ENCODE assay signal across 19 cellular contexts in genomic region chr10:129993621-129994020, GRCh38. TPM values are rescaled to one million over a fixed set of nuclear protein-coding genes. Genes with fewer than 3 reads are reported as not detected.
DNase-seq lines count a peak whose midpoint lies in the region; ATAC-seq and TF ChIP-seq lines count a peak whose summit lies in the region.
"Had no signal": no experiment of that assay in that cellular context is flagged by ENCODE, and none has a peak within 500 bp of the region (broad histone marks: within the 10 kb centered on the region; RNA-seq: fewer than 3 reads in every experiment).

No MANE protein-coding gene starts in this region.

- no peak for ATAC-seq in GM21423 (IDR thresholded peaks at IDR 0.05; ENCODE audit: unreplicated experiment)
- ATAC-seq: stimulated activated effector memory CD8-positive, alpha-beta T cell treated with anti-CD3 and anti-CD28 coated beads, Interleukin-12 subunit alpha, Interleukin-12 subunit beta, amount 100 ng/mL, for 72 hours had no signal

- H2AFZ ChIP-seq in neuronal stem cell (ENCODE audit: low read length): no peak overlapping the region

- no peak overlapping the region for H2AK5ac ChIP-seq in neuronal stem cell (ENCODE audit: low read depth, low read length)

- no peak overlapping the region for H3K18ac ChIP-seq in neuronal stem cell (ENCODE audit: low read length)

- no peaks in the 10 kb centered on the region for H3K36me3 ChIP-seq in neuronal stem cell (replicated peaks in 1 of 2; ENCODE audit: control insufficient read depth in 2 of 2, insufficient read depth in 2 of 2, low read length in 2 of 2)
- H3K36me3 ChIP-seq: cardiac muscle cell, esophagus muscularis mucosa, transverse colon had no signal

- H3K4me2 ChIP-seq in neuronal stem cell (ENCODE audit: insufficient read depth, low read length, poor library complexity, severe bottlenecking): no peak overlapping the region

- H3K4ac ChIP-seq in neuronal stem cell (ENCODE audit: low read length): no peak overlapping the region

- no peak overlapping the region for H2BK15ac ChIP-seq in neuronal stem cell (ENCODE audit: low read length)

- H4K8ac ChIP-seq in neuronal stem cell (ENCODE audit: low read depth, low read length): no peak overlapping the region

- H3K23ac ChIP-seq in neuronal stem cell (ENCODE audit: low read depth, low read length, poor library complexity): no peak overlapping the region

- H2BK5ac ChIP-seq in neuronal stem cell (ENCODE audit: low read length): no peak overlapping the region

- TF ChIP-seq CTCF in epithelial cell of esophagus (IDR thresholded peaks at IDR 0.05; ENCODE audit: insufficient read depth, low read depth, low read length, missing control alignments): no peak

- H3K27me3 ChIP-seq in neuronal stem cell (ENCODE audit: control insufficient read depth in 3 of 3, insufficient read depth in 3 of 3, low read depth in 1 of 3, low read length in 3 of 3): no peaks in the 10 kb centered on the region
- H3K27me3 ChIP-seq: transverse colon had no signal

- H3K4me1 ChIP-seq in neuronal stem cell (ENCODE audit: control insufficient read depth in 2 of 2, insufficient read depth in 1 of 2, low read depth in 1 of 2, low read length in 2 of 2): peaks cover 0 to 2% of the 10 kb centered on the region in 2 donors
- H3K4me1 ChIP-seq: esophagus muscularis mucosa, transverse colon had no signal

- no peaks in the 10 kb centered on the region for H3K9me3 ChIP-seq in neuronal stem cell (replicated peaks in 1 of 2; ENCODE audit: control insufficient read depth in 2 of 2, insufficient read depth in 1 of 2, low read depth in 1 of 2, low read length in 2 of 2)
- H3K9me3 ChIP-seq: transverse colon had no signal

- H2BK120ac ChIP-seq in neuronal stem cell (ENCODE audit: low read depth, low read length): peak overlapping the region; percentile 42

- H4K91ac ChIP-seq in neuronal stem cell (ENCODE audit: low read depth, low read length, poor library complexity): no peak overlapping the region

- no CpG with 5 or more reads among the region's 1 CpG for WGBS in neuronal stem cell (ENCODE audit: extremely low coverage in 2 of 2, insufficient read length in 2 of 2, insufficient replicate concordance in 1 of 2), 2 donors

- no peak overlapping the region for H2BK12ac ChIP-seq in neuronal stem cell (ENCODE audit: low read length)

- H3K14ac ChIP-seq in neuronal stem cell (ENCODE audit: low read length): no peak overlapping the region

- H3K4me3 ChIP-seq in epithelial cell of esophagus (ENCODE audit: low read length) (no peak overlapping the region), neuronal stem cell (ENCODE audit: low read length in 2 of 2) (no peak overlapping the region)
- H3K4me3 ChIP-seq: cardiac muscle cell, esophagus muscularis mucosa, transverse colon had no signal

- no peaks in the 10 kb centered on the region for H3K79me1 ChIP-seq in neuronal stem cell (ENCODE audit: low read depth, low read length)

- DNase-seq in Daoy (ENCODE audit: low read depth): peak; percentile 60
- DNase-seq in LHCN-M2 (ENCODE audit: low read depth): peak; percentile 79
- DNase-seq in epithelial cell of esophagus (ENCODE audit: low read depth): peak; percentile 44
- DNase-seq in neuronal stem cell (ENCODE audit: low spot score): no peak
- no peak for DNase-seq in activated CD8-positive, alpha-beta memory T cell treated with anti-CD3 and anti-CD28 coated beads, Interleukin-2, amount 50 U/mL, for 4 hours
- no peak for DNase-seq in NCI-H526 treated with DMSO at 0.1 percent for 48 hours (lab: John Stamatoyannopoulos, UW)
- DNase-seq in activated effector memory CD4-positive, alpha-beta T cell treated with anti-CD3 and anti-CD28 coated beads, Interleukin-2, amount 50 U/mL, for 16 hours: no peak
- DNase-seq: activated CD4-positive, alpha-beta memory T cell treated with anti-CD3 and anti-CD28 coated beads, Interleukin-2, amount 10 ng/mL, durations not matched to agents 7 days and 5 days; activated naive CD8-positive, alpha-beta T cell treated with anti-CD3 and anti-CD28 coated beads for 36 hours; DND-41; H7; NCI-H1930; NCI-H446; SHP77 treated with DMSO at 0.1 percent for 48 hours; transverse colon had no signal

- H3K27ac ChIP-seq in neuronal stem cell (replicated peaks; ENCODE audit: low read length): no peak overlapping the region
- H3K27ac ChIP-seq: cardiac muscle cell, esophagus muscularis mucosa, transverse colon had no signal

- H3K9ac ChIP-seq in neuronal stem cell (ENCODE audit: low read depth, low read length, poor library complexity): no peak overlapping the region

RNA-seq across cellular contexts. Expression of gene EBF3, which starts 29.5 kb away (rescaled TPM):
- 1.1 and 3.4 TPM in 2 replicates for total RNA-seq in Daoy (2014; rRNA removed; shearing (Covaris generic))
- total RNA-seq in LHCN-M2 (2014; rRNA removed): 41.7 and 45.2 TPM in 2 replicates
- 16.3 TPM for polyA plus RNA-seq in LHCN-M2 (2012)
- 3.3 TPM for polyA plus RNA-seq in neuronal stem cell (2013, experiment 1 of 2)
- 3.1 TPM for polyA plus RNA-seq in neuronal stem cell (2013, experiment 2 of 2)
- total RNA-seq: activated CD4-positive, alpha-beta memory T cell treated with anti-CD3 and anti-CD28 coated beads, Interleukin-2, amount 10 ng/mL, durations not matched to agents 7 days and 5 days; activated naive CD8-positive, alpha-beta T cell treated with anti-CD3 and anti-CD28 coated beads for 36 hours had no signal

Comparison
In these comparisons a context has a peak if more than half of its experiments do, and no peak if none do; other contexts are left out.
1. DNase-seq: peak in Daoy (single experiment), LHCN-M2 (single experiment) and epithelial cell of esophagus (single experiment); none in neuronal stem cell (single experiment), activated CD8-positive, alpha-beta memory T cell treated with anti-CD3 and anti-CD28 coated beads, Interleukin-2, amount 50 U/mL, for 4 hours (single experiment), NCI-H526 treated with DMSO at 0.1 percent for 48 hours (single experiment) and activated effector memory CD4-positive, alpha-beta T cell treated with anti-CD3 and anti-CD28 coated beads, Interleukin-2, amount 50 U/mL, for 16 hours (single experiment).